Comparison of ENCODE assay signal across 1 cellular context in genomic region chr6:97282726-97283617, GRCh38.
TF ChIP-seq lines count a peak whose summit lies in the region.

Gene MMS22L, minus strand, starts transcription at chr6:97283216. Its CDS starts 739 bp downstream, at chr6:97282477.

TF ChIP-seq in HepG2, 621 proteins besides CTCF, POLR2A, EP300 and RAD21 (continued from another document and continues in another):
- TF ChIP-seq ZNF687 (CRISPR knock-in tag; IDR thresholded peaks at IDR 0.05) (peak; percentile 81), FOXA1 (IDR thresholded peaks at IDR 0.05) (no peak), FOXA1 (CRISPR knock-in tag; IDR thresholded peaks at IDR 0.05) (no peak; the same call in 1 of the 2 replicates), ZFAT (CRISPR knock-in tag; conservative IDR thresholded peaks at IDR 0.05) (no peak), ZNF841 (CRISPR knock-in tag; IDR thresholded peaks at IDR 0.05; ENCODE audit: borderline replicate concordance) (no peak), CBFB (CRISPR knock-in tag; IDR thresholded peaks at IDR 0.05) (peak; percentile 86; the same call in 1 of the 2 replicates), NCOR1 (IDR thresholded peaks at IDR 0.05; ENCODE audit: borderline replicate concordance, low read length) (no peak), ZNF317 (CRISPR knock-in tag; IDR thresholded peaks at IDR 0.05) (peak; percentile 63), HMG20A (CRISPR knock-in tag; IDR thresholded peaks at IDR 0.05; ENCODE audit: borderline replicate concordance) (no peak), DMTF1 (CRISPR knock-in tag; IDR thresholded peaks at IDR 0.05) (no peak), CREB1 (IDR thresholded peaks at IDR 0.05) (no peak), CREB1 (CRISPR knock-in tag; IDR thresholded peaks at IDR 0.05) (no peak), U2AF2 (IDR thresholded peaks at IDR 0.05; ENCODE audit: low read depth, low read length) (no peak), SP4 (CRISPR knock-in tag; IDR thresholded peaks at IDR 0.05) (peak; percentile 90), ARNT (IDR thresholded peaks at IDR 0.05) (no peak), NRL (CRISPR knock-in tag; IDR thresholded peaks at IDR 0.05; ENCODE audit: borderline replicate concordance) (peak; percentile 83; the same call in 1 of the 2 replicates), IRF2 (CRISPR knock-in tag; IDR thresholded peaks at IDR 0.05) (no peak), NFYB (CRISPR knock-in tag; IDR thresholded peaks at IDR 0.05) (peak; percentile 69), MLX (CRISPR knock-in tag; IDR thresholded peaks at IDR 0.05) (no peak), NFKBIZ (CRISPR knock-in tag; IDR thresholded peaks at IDR 0.05) (no peak), POLR2AphosphoS5 (IDR thresholded peaks at IDR 0.05; ENCODE audit: low read depth, low read length) (peak; percentile 65), ZNF549 (CRISPR knock-in tag; IDR thresholded peaks at IDR 0.05) (no peak), CBX1 (IDR thresholded peaks at IDR 0.05; ENCODE audit: low read depth) (no peak), KLF13 (CRISPR knock-in tag; IDR thresholded peaks at IDR 0.05) (no peak), ZNF747 (CRISPR knock-in tag; IDR thresholded peaks at IDR 0.05; ENCODE audit: borderline replicate concordance) (no peak), PITX1 (CRISPR knock-in tag; IDR thresholded peaks at IDR 0.05) (peak; percentile 20; the same call in 1 of the 2 replicates), ZNF331 (CRISPR knock-in tag; IDR thresholded peaks at IDR 0.05) (no peak), ZNF382 (CRISPR knock-in tag; IDR thresholded peaks at IDR 0.05; ENCODE audit: borderline replicate concordance) (no peak), FOXJ3 (CRISPR knock-in tag; IDR thresholded peaks at IDR 0.05; ENCODE audit: borderline replicate concordance) (no peak; the same call in 1 of the 2 replicates), FOXA3 (CRISPR knock-in tag; IDR thresholded peaks at IDR 0.05) (no peak), FOXP4 (CRISPR knock-in tag; IDR thresholded peaks at IDR 0.05) (no peak), POLR2G (IDR thresholded peaks at IDR 0.05; ENCODE audit: low read depth, low read length) (peak; percentile 68), KLF15 (CRISPR knock-in tag; IDR thresholded peaks at IDR 0.05; ENCODE audit: borderline replicate concordance) (no peak), ZNF547 (CRISPR knock-in tag; IDR thresholded peaks at IDR 0.05) (peak; percentile 80; the same call in 1 of the 2 replicates), CEBPB (IDR thresholded peaks at IDR 0.05; ENCODE audit: borderline replicate concordance, low read depth, low read length) (no peak), YEATS4 (CRISPR knock-in tag; IDR thresholded peaks at IDR 0.05; ENCODE audit: borderline replicate concordance) (peak; percentile 55), NFE2L1 (CRISPR knock-in tag; IDR thresholded peaks at IDR 0.05; ENCODE audit: borderline replicate concordance) (no peak)
- TF ChIP-seq, protein P1, sequence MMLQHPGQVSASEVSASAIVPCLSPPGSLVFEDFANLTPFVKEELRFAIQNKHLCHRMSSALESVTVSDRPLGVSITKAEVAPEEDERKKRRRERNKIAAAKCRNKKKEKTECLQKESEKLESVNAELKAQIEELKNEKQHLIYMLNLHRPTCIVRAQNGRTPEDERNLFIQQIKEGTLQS (CRISPR knock-in tag; IDR thresholded peaks at IDR 0.05) = no peak
- TF ChIP-seq, protein P2, sequence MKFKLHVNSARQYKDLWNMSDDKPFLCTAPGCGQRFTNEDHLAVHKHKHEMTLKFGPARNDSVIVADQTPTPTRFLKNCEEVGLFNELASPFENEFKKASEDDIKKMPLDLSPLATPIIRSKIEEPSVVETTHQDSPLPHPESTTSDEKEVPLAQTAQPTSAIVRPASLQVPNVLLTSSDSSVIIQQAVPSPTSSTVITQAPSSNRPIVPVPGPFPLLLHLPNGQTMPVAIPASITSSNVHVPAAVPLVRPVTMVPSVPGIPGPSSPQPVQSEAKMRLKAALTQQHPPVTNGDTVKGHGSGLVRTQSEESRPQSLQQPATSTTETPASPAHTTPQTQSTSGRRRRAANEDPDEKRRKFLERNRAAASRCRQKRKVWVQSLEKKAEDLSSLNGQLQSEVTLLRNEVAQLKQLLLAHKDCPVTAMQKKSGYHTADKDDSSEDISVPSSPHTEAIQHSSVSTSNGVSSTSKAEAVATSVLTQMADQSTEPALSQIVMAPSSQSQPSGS (CRISPR knock-in tag; IDR thresholded peaks at IDR 0.05) = no peak
- TF ChIP-seq, protein P3, sequence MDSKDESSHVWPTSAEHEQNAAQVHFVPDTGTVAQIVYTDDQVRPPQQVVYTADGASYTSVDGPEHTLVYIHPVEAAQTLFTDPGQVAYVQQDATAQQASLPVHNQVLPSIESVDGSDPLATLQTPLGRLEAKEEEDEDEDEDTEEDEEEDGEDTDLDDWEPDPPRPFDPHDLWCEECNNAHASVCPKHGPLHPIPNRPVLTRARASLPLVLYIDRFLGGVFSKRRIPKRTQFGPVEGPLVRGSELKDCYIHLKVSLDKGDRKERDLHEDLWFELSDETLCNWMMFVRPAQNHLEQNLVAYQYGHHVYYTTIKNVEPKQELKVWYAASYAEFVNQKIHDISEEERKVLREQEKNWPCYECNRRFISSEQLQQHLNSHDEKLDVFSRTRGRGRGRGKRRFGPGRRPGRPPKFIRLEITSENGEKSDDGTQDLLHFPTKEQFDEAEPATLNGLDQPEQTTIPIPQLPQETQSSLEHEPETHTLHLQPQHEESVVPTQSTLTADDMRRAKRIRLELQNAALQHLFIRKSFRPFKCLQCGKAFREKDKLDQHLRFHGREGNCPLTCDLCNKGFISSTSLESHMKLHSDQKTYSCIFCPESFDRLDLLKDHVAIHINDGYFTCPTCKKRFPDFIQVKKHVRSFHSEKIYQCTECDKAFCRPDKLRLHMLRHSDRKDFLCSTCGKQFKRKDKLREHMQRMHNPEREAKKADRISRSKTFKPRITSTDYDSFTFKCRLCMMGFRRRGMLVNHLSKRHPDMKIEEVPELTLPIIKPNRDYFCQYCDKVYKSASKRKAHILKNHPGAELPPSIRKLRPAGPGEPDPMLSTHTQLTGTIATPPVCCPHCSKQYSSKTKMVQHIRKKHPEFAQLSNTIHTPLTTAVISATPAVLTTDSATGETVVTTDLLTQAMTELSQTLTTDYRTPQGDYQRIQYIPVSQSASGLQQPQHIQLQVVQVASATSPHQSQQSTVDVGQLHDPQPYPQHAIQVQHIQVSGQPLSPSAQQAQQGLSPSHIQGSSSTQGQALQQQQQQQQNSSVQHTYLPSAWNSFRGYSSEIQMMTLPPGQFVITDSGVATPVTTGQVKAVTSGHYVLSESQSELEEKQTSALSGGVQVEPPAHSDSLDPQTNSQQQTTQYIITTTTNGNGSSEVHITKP (CRISPR knock-in tag; IDR thresholded peaks at IDR 0.05; ENCODE audit: low read depth) = no peak
- TF ChIP-seq, protein P4, sequence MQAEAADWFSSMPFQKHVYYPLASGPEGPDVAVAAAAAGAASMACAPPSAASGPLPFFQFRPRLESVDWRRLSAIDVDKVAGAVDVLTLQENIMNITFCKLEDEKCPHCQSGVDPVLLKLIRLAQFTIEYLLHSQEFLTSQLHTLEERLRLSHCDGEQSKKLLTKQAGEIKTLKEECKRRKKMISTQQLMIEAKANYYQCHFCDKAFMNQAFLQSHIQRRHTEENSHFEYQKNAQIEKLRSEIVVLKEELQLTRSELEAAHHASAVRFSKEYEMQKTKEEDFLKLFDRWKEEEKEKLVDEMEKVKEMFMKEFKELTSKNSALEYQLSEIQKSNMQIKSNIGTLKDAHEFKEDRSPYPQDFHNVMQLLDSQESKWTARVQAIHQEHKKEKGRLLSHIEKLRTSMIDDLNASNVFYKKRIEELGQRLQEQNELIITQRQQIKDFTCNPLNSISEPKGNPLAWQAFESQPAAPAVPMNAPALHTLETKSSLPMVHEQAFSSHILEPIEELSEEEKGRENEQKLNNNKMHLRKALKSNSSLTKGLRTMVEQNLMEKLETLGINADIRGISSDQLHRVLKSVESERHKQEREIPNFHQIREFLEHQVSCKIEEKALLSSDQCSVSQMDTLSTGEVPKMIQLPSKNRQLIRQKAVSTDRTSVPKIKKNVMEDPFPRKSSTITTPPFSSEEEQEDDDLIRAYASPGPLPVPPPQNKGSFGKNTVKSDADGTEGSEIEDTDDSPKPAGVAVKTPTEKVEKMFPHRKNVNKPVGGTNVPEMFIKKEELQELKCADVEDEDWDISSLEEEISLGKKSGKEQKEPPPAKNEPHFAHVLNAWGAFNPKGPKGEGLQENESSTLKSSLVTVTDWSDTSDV (CRISPR knock-in tag; IDR thresholded peaks at IDR 0.05) = peak; percentile 58; the same call in 1 of the 2 replicates
- TF ChIP-seq, protein P5, sequence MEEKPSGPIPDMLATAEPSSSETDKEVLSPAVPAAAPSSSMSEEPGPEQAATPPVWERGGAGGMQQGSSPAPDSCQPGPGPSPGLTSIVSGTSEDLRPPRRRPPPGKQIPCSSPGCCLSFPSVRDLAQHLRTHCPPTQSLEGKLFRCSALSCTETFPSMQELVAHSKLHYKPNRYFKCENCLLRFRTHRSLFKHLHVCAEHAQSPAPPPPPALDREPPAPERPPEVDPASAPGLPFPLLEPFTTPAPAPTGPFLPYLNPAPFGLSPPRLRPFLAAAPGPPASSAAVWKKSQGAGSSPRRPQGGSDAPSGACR (CRISPR knock-in tag; IDR thresholded peaks at IDR 0.05) = no peak; the same call in 1 of the 2 replicates
- TF ChIP-seq, protein P6, sequence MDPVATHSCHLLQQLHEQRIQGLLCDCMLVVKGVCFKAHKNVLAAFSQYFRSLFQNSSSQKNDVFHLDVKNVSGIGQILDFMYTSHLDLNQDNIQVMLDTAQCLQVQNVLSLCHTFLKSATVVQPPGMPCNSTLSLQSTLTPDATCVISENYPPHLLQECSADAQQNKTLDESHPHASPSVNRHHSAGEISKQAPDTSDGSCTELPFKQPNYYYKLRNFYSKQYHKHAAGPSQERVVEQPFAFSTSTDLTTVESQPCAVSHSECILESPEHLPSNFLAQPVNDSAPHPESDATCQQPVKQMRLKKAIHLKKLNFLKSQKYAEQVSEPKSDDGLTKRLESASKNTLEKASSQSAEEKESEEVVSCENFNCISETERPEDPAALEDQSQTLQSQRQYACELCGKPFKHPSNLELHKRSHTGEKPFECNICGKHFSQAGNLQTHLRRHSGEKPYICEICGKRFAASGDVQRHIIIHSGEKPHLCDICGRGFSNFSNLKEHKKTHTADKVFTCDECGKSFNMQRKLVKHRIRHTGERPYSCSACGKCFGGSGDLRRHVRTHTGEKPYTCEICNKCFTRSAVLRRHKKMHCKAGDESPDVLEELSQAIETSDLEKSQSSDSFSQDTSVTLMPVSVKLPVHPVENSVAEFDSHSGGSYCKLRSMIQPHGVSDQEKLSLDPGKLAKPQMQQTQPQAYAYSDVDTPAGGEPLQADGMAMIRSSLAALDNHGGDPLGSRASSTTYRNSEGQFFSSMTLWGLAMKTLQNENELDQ (CRISPR knock-in tag; IDR thresholded peaks at IDR 0.05; ENCODE audit: borderline replicate concordance) = no peak
